Comparison of ENCODE assay signal across 8 cellular contexts in genomic region chr5:140175367-140176027, GRCh38. TPM values are rescaled to one million over a fixed set of nuclear protein-coding genes. Genes with fewer than 3 reads are reported as not detected.
A peak's percentile ranks its signal among the peaks of the same experiment; 100 is the strongest.
DNase-seq lines count a peak whose midpoint lies in the region; ATAC-seq and TF ChIP-seq lines count a peak whose summit lies in the region.

No MANE protein-coding gene starts in this region.

- peak; percentile 26 for ATAC-seq in GM18508 (IDR thresholded peaks at IDR 0.05; ENCODE audit: insufficient read depth, unreplicated experiment)
- peak; percentile 44 for ATAC-seq in HG02981 (IDR thresholded peaks at IDR 0.05; ENCODE audit: unreplicated experiment)

- peak; percentile 14; the same call in 1 of the 2 replicates for TF ChIP-seq CTCF in 22Rv1 (IDR thresholded peaks at IDR 0.05)
- peak in 6 of 56 donors; percentile 7 to 23 (median 11) for TF ChIP-seq CTCF in dorsolateral prefrontal cortex (IDR thresholded peaks at IDR 0.05 in 54 of 56, conservative IDR thresholded peaks at IDR 0.05 in 2 of 56; ENCODE audit: low read depth in 1 of 56, partially characterized antibody in 56 of 56)
- no peak for TF ChIP-seq CTCF in lower leg skin (IDR thresholded peaks at IDR 0.05)

- H3K27me3 ChIP-seq in dorsolateral prefrontal cortex, result no peaks in the 10 kb centered on the region

- TF ChIP-seq POLR2A in lower leg skin (IDR thresholded peaks at IDR 0.05), result no peak

- 0 to 1% methylated on average over 24 to 25 of the region's 58 CpGs for WGBS in lower leg skin, 2 donors

- peak overlapping the region; percentile 59 for H3K27ac ChIP-seq in 22Rv1
- H3K27ac ChIP-seq in dorsolateral prefrontal cortex, result peak overlapping the region; percentile 63 to 100 (median 96)

- DNase-seq in NCI-H345 treated with DMSO at 0.1 percent for 48 hours (lab: John Stamatoyannopoulos, UW; ENCODE audit: unreplicated experiment) (peak; percentile 36), dorsolateral prefrontal cortex (peak; percentile 36 to 64 (median 52)), lower leg skin (ENCODE audit: low spot score in 2 of 2) (peak; percentile 64 to 96)
- peak; percentile 32 to 41 for DNase-seq in activated CD4-positive, alpha-beta T cell treated with anti-CD3 and anti-CD28 coated beads, Interleukin-2, amount 50 U/mL, for 24 hours (ENCODE audit: low read depth in 1 of 2, low spot score in 1 of 2)
- DNase-seq in stimulated activated CD4-positive, alpha-beta T cell treated with anti-CD3 and anti-CD28 coated beads, TNF-alpha, amount 100 ng/mL, for 1 hour (ENCODE audit: low read depth in 3 of 3, low spot score in 1 of 3), result peak in 2 of 3 donors; percentile 19 to 34

- intact Hi-C loops in dorsolateral prefrontal cortex (cut with DNase I) (loop anchor here in 1 of 2 donors (2.0 to 5.0 kb wide), 2 partner anchors 17 to 62 kb away; no protein-coding TSS in a partner anchor), lower leg skin (cut with DNase I; ENCODE audit: low total_unique reads) (no loop called here)

- H3K4me3 ChIP-seq in dorsolateral prefrontal cortex (peak overlapping the region; percentile 74 to 100 (median 97)), lower leg skin (ENCODE audit: low read depth, poor library complexity, severe bottlenecking) (peak overlapping the region; percentile 76)

RNA-seq across cellular contexts. Expression of gene CYSTM1, which starts 0.5 kb away (rescaled TPM):
- total RNA-seq in dorsolateral prefrontal cortex (100 to 1,000 TPM in 1 of 120 experiments, 10 to 100 TPM in 119; 28.2 to 110 (median 55.2) TPM), lower leg skin (10 to 100 TPM; 12.9 to 53.6 (median 33.0) TPM)

RNA-seq across cellular contexts. Expression of gene IGIP, which starts 49.8 kb away (rescaled TPM):
- 10 to 100 TPM; 44.5 to 79.9 (median 61.8) TPM for total RNA-seq in dorsolateral prefrontal cortex
- 10 to 100 TPM in 1 of 4 donors, 1 to 10 TPM in 3; 7.5 to 10.4 (median 8.0) TPM for total RNA-seq in lower leg skin

Comparison
In these comparisons a context has a peak if more than half of its experiments do, and no peak if none do; other contexts are left out.
1. Peak in every context shown above with its lines: DNase-seq, ATAC-seq, H3K4me3 ChIP-seq and H3K27ac ChIP-seq.
2. DNase-seq: peak in every context shown above with its lines; median percentile 80 in lower leg skin; 52 in dorsolateral prefrontal cortex; 36 in activated CD4-positive, alpha-beta T cell treated with anti-CD3 and anti-CD28 coated beads, Interleukin-2, amount 50 U/mL, for 24 hours; 36 in NCI-H345 treated with DMSO at 0.1 percent for 48 hours; 26 in stimulated activated CD4-positive, alpha-beta T cell treated with anti-CD3 and anti-CD28 coated beads, TNF-alpha, amount 100 ng/mL, for 1 hour.